ENCODE assay signal across 8 cellular contexts in the genomic region with DNA sequence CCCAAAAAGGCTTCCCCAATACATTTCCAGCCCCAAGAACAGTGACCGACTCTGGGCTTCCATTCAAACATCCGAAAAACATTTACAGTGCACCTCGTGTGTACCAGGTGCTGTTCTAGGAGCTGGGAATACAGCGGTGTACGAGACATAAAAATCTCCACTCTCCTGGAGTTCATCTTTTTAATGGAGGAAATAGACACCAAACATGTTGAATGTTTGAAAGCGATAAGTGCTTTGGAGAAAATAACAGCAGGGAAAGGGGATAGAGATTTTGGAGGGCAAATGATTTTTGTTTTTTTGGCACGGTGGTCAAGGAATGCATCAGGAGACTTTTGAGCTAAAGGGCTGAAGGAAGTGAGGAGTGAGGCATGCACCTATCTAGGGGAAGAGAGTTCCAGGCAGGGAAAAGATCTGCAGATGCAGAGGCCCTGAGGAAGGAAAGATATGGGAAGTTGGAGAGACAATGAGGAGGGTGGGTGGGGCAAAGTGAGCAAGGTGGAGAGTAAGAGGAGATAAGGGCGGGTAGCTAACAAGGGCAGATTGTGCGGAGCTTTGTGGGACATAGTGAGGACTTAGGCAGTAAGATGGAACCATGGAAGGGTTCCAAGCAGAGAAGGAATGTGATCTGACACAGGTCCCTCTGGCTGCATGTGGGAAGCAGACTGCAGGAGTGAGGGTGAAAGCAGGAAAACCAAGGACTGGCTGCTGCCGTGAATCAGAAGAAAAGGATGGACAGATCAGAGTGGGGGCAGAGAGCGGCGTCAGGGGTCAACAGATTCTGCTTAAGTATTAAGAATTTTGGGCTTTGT. TPM values are rescaled to one million over a fixed set of nuclear protein-coding genes. Genes with fewer than 3 reads are reported as not detected.
DNase-seq lines count a peak whose midpoint lies in the region; ATAC-seq lines count a peak whose summit lies in the region.

No MANE protein-coding gene starts in this region.

- H3K9ac ChIP-seq in iPS-20b (ENCODE audit: low read depth, low read length) = peak overlapping the region; percentile 88; the same call in 1 of the 2 replicates

- H3K4me3 Mint-ChIP-seq in T-helper 2 cell treated with Interferon-gamma antibody and Interleukin-4, amounts not matched to agents 5 μg/mL and 100 μg/mL, for 36 hours = peak overlapping the region; percentile 92
- H3K4me3 Mint-ChIP-seq in activated naive CD8-positive, alpha-beta T cell treated with anti-CD3 and anti-CD28 coated beads for 36 hours = peak overlapping the region; percentile 96

- peaks cover 6% of the 10 kb centered on the region for H3K36me3 Mint-ChIP-seq in T-helper 2 cell treated with Interferon-gamma antibody and Interleukin-4, amounts not matched to agents 5 μg/mL and 100 μg/mL, for 36 hours (ENCODE audit: low read depth)
- peaks cover 33% of the 10 kb centered on the region for H3K36me3 Mint-ChIP-seq in activated naive CD8-positive, alpha-beta T cell treated with anti-CD3 and anti-CD28 coated beads for 36 hours

- no peak for ATAC-seq in GM21723 (IDR thresholded peaks at IDR 0.05; ENCODE audit: unreplicated experiment)

- peaks cover 35% of the 10 kb centered on the region for H3K4me1 Mint-ChIP-seq in T-helper 2 cell treated with Interferon-gamma antibody and Interleukin-4, amounts not matched to agents 5 μg/mL and 100 μg/mL, for 36 hours (ENCODE audit: low read depth)
- peaks cover 36% of the 10 kb centered on the region for H3K4me1 Mint-ChIP-seq in activated naive CD8-positive, alpha-beta T cell treated with anti-CD3 and anti-CD28 coated beads for 36 hours

- no peaks in the 10 kb centered on the region for H3K36me3 ChIP-seq in iPS-20b (ENCODE audit: insufficient read depth, low read depth, low read length)

- DNase-seq in T-helper 2 cell treated with Interferon-gamma antibody and Interleukin-4, amounts not matched to agents 5 μg/mL and 100 μg/mL, for 36 hours (ENCODE audit: low spot score) = no peak
- DNase-seq in T-helper 2 cell (no peak), substantia nigra (lab: John Stamatoyannopoulos, UW) (no peak), RKO (ENCODE audit: low spot score) (no peak), pons (ENCODE audit: low spot score) (no peak)
- DNase-seq in activated naive CD8-positive, alpha-beta T cell treated with anti-CD3 and anti-CD28 coated beads for 36 hours = no peak

- peak overlapping the region; percentile 94 for H3K27ac Mint-ChIP-seq in T-helper 2 cell treated with Interferon-gamma antibody and Interleukin-4, amounts not matched to agents 5 μg/mL and 100 μg/mL, for 36 hours
- H3K27ac Mint-ChIP-seq in activated naive CD8-positive, alpha-beta T cell treated with anti-CD3 and anti-CD28 coated beads for 36 hours = peak overlapping the region; percentile 97

- H3K4me1 ChIP-seq in iPS-20b (ENCODE audit: insufficient read depth, low read length) = peaks cover 19% of the 10 kb centered on the region

- H3K4me3 ChIP-seq in iPS-20b (ENCODE audit: low read length) = peak overlapping the region; percentile 84

- H3K9me3 ChIP-seq in iPS-20b (ENCODE audit: insufficient read depth, low read depth, low read length) = no peaks in the 10 kb centered on the region

- H3K27ac ChIP-seq in iPS-20b (ENCODE audit: low read length) (no peak overlapping the region), substantia nigra (ENCODE audit: low read depth, low read length, poor library complexity, severe bottlenecking) (peak overlapping the region; percentile 91)

- no peaks in the 10 kb centered on the region for H3K27me3 ChIP-seq in iPS-20b (ENCODE audit: insufficient read depth, low read length)

- H3K9me3 Mint-ChIP-seq in T-helper 2 cell treated with Interferon-gamma antibody and Interleukin-4, amounts not matched to agents 5 μg/mL and 100 μg/mL, for 36 hours = no peaks in the 10 kb centered on the region
- no peaks in the 10 kb centered on the region for H3K9me3 Mint-ChIP-seq in activated naive CD8-positive, alpha-beta T cell treated with anti-CD3 and anti-CD28 coated beads for 36 hours

- H3K27me3 Mint-ChIP-seq in T-helper 2 cell treated with Interferon-gamma antibody and Interleukin-4, amounts not matched to agents 5 μg/mL and 100 μg/mL, for 36 hours (ENCODE audit: low read depth) = no peaks in the 10 kb centered on the region
- no peaks in the 10 kb centered on the region for H3K27me3 Mint-ChIP-seq in activated naive CD8-positive, alpha-beta T cell treated with anti-CD3 and anti-CD28 coated beads for 36 hours

RNA-seq across cellular contexts. Expression of a gene that starts 0.7 kb away (rescaled TPM):
- total RNA-seq in activated naive CD8-positive, alpha-beta T cell treated with anti-CD3 and anti-CD28 coated beads for 36 hours = 100 to 1,000 TPM; 925 to 936 TPM

RNA-seq across cellular contexts. Expression of a gene that starts 12.9 kb away (rescaled TPM):
- total RNA-seq in activated naive CD8-positive, alpha-beta T cell treated with anti-CD3 and anti-CD28 coated beads for 36 hours = 1 to 10 TPM; 3.8 to 4.9 TPM
